ENCODE assay signal across 11 cellular contexts in genomic region chr15:74050835-74051234, GRCh38. TPM values are rescaled to one million over a fixed set of nuclear protein-coding genes. Genes with fewer than 3 reads are reported as not detected.
DNase-seq lines count a peak whose midpoint lies in the region; ATAC-seq and TF ChIP-seq lines count a peak whose summit lies in the region.
"Had no signal": no experiment of that assay in that cellular context is flagged by ENCODE, and none has a peak within 500 bp of the region (broad histone marks: within the 10 kb centered on the region; RNA-seq: fewer than 3 reads in every experiment).

No MANE protein-coding gene starts in this region.

- TF ChIP-seq CTCF in breast epithelium (IDR thresholded peaks at IDR 0.05) (no peak), lung (IDR thresholded peaks at IDR 0.05; ENCODE audit: control extremely low read depth, extremely low read depth) (no peak), stomach (IDR thresholded peaks at IDR 0.05) (no peak), progenitor cell of endocrine pancreas (IDR thresholded peaks at IDR 0.05; ENCODE audit: unreplicated experiment) (no peak)
- no peak for TF ChIP-seq CTCF in CD4-positive, alpha-beta T cell (IDR thresholded peaks at IDR 0.05)

- H4K20me1 ChIP-seq in GM23248 (ENCODE audit: insufficient read depth), result no peaks in the 10 kb centered on the region

- no peaks in the 10 kb centered on the region for H3K9me3 Mint-ChIP-seq in progenitor cell of endocrine pancreas (ENCODE audit: low read depth)
- H3K9me3 Mint-ChIP-seq in CD4-positive, alpha-beta T cell, result no peaks in the 10 kb centered on the region

- H3K79me2 ChIP-seq in GM23248 (ENCODE audit: insufficient read depth), result no peaks in the 10 kb centered on the region

- H3K4me1 ChIP-seq in GM23248 (ENCODE audit: insufficient read depth), result peaks cover 35% of the 10 kb centered on the region
- H3K4me1 ChIP-seq in breast epithelium, result peaks cover 3 to 16% of the 10 kb centered on the region in 2 donors
- peaks cover 0 to 19% of the 10 kb centered on the region in 2 donors for H3K4me1 ChIP-seq in lung (ENCODE audit: control insufficient read depth in 2 of 2, insufficient read depth in 2 of 2, low read length in 2 of 2)
- peaks cover 28 to 52% (median 40%) of the 10 kb centered on the region in 4 donors for H3K4me1 ChIP-seq in stomach

- H3K36me3 ChIP-seq in GM23248 (ENCODE audit: low read depth), result no peaks in the 10 kb centered on the region
- no peaks in the 10 kb centered on the region for H3K36me3 ChIP-seq in breast epithelium
- no peaks in the 10 kb centered on the region for H3K36me3 ChIP-seq in lung (ENCODE audit: control insufficient read depth in 2 of 2, insufficient read depth in 2 of 2, low read length in 2 of 2)
- peaks cover 0 to 2% (median under 1%) of the 10 kb centered on the region in 4 donors for H3K36me3 ChIP-seq in stomach

- peak overlapping the region; percentile 44 for H3K4me3 ChIP-seq in GM23248
- H3K4me3 ChIP-seq in breast epithelium, result peak overlapping the region in 2 of 3 donors; percentile 10 to 19
- no peak overlapping the region for H3K4me3 ChIP-seq in lung
- H3K4me3 ChIP-seq in stomach, result no peak overlapping the region

- H3K4me2 ChIP-seq in GM23248 (ENCODE audit: unreplicated experiment), result peak overlapping the region; percentile 80

- TF ChIP-seq POLR2A in breast epithelium (IDR thresholded peaks at IDR 0.05) (no peak), stomach (IDR thresholded peaks at IDR 0.05) (no peak)

- no peak for TF ChIP-seq EP300 in stomach (IDR thresholded peaks at IDR 0.05)

- ATAC-seq in lung (ENCODE audit: insufficient read depth, low FRiP score), result no peak
- ATAC-seq in CD4-positive, alpha-beta T cell (ENCODE audit: poor library complexity), result no peak
- ATAC-seq: HCT116 had no signal

- peaks cover 28% of the 10 kb centered on the region for H3K27me3 Mint-ChIP-seq in progenitor cell of endocrine pancreas
- no peaks in the 10 kb centered on the region for H3K27me3 Mint-ChIP-seq in CD4-positive, alpha-beta T cell

- POLR2A ChIA-PET in CD4-positive, alpha-beta T cell (lab: Charles Lee), result no interaction called here

- in situ Hi-C loops in GM23248 (cut with MboI), result no loop called here

- H3K4me3 Mint-ChIP-seq in progenitor cell of endocrine pancreas (ENCODE audit: low read depth), result no peak overlapping the region
- no peak overlapping the region for H3K4me3 Mint-ChIP-seq in CD4-positive, alpha-beta T cell

- H3K9me3 ChIP-seq in GM23248 (ENCODE audit: low read depth) (no peaks in the 10 kb centered on the region), breast epithelium (no peaks in the 10 kb centered on the region), lung (ENCODE audit: control insufficient read depth in 2 of 2, insufficient read depth in 1 of 2, low read length in 1 of 2) (no peaks in the 10 kb centered on the region), stomach (no peaks in the 10 kb centered on the region)
- no peaks in the 10 kb centered on the region for H3K9me3 ChIP-seq in CD4-positive, alpha-beta T cell (ENCODE audit: control insufficient read depth, low read length)

- H3K36me3 Mint-ChIP-seq in progenitor cell of endocrine pancreas (ENCODE audit: insufficient read depth), result no peaks in the 10 kb centered on the region
- H3K36me3 Mint-ChIP-seq in CD4-positive, alpha-beta T cell (ENCODE audit: low read depth), result peaks cover 2% of the 10 kb centered on the region

- H3K27ac ChIP-seq in GM23248 (peak overlapping the region; percentile 81), breast epithelium (peak overlapping the region; percentile 89 to 91), lung (ENCODE audit: low read depth in 1 of 2, low read length in 1 of 2) (peak overlapping the region; percentile 67 to 80), stomach (peak overlapping the region; percentile 73 to 84 (median 79))
- no peak overlapping the region for H3K27ac ChIP-seq in CD4-positive, alpha-beta T cell (ENCODE audit: low read depth, low read length)
- H3K27ac ChIP-seq: C4-2B had no signal

- no peaks in the 10 kb centered on the region for H3K9me2 ChIP-seq in GM23248 (ENCODE audit: insufficient read depth)

- WGBS in GM23248 (ENCODE audit: low coverage in 1 of 2, low lambda C conversion rate in 2 of 2, missing lambda C conversion rate in 2 of 2), 2 experiments, result 13 to 17% methylated on average over 6 of the region's 6 CpGs
- WGBS in lung, 2 donors, result 73 to 74% methylated on average over 6 of the region's 6 CpGs
- WGBS in stomach, 5 donors, result 63 to 75% (median 70%) methylated on average over 6 of the region's 6 CpGs

- intact Hi-C loops in breast epithelium (cut with DNase I; ENCODE audit: low total_unique reads) (no loop called here), stomach (cut with DNase I; ENCODE audit: low total_unique reads) (no loop called here)
- intact Hi-C loops in CD4-positive, alpha-beta T cell (cut with DNase I, micrococcal nuclease), result loop anchor here (10.0 kb wide), 2 partner anchors 76 to 274 kb away; no protein-coding TSS in a partner anchor

- H3K4me1 Mint-ChIP-seq in progenitor cell of endocrine pancreas (ENCODE audit: low read depth), result no peaks in the 10 kb centered on the region
- H3K4me1 Mint-ChIP-seq in CD4-positive, alpha-beta T cell (ENCODE audit: low read depth), result peaks cover 25% of the 10 kb centered on the region

- no peaks in the 10 kb centered on the region for H3K27me3 ChIP-seq in GM23248 (replicated peaks; ENCODE audit: insufficient read depth)
- no peaks in the 10 kb centered on the region for H3K27me3 ChIP-seq in breast epithelium
- H3K27me3 ChIP-seq in lung (ENCODE audit: control insufficient read depth, insufficient read depth), result no peaks in the 10 kb centered on the region
- H3K27me3 ChIP-seq in stomach, result no peaks in the 10 kb centered on the region
- H3K27me3 ChIP-seq in CD4-positive, alpha-beta T cell (ENCODE audit: control insufficient read depth, insufficient read depth, low read length), result no peaks in the 10 kb centered on the region

- peak overlapping the region; percentile 48 for H3K9ac ChIP-seq in GM23248

- H3K27ac Mint-ChIP-seq in progenitor cell of endocrine pancreas, result no peak overlapping the region
- no peak overlapping the region for H3K27ac Mint-ChIP-seq in CD4-positive, alpha-beta T cell

- H3F3A ChIP-seq in GM23248 (ENCODE audit: insufficient read depth), result peaks cover 26% of the 10 kb centered on the region

- DNase-seq in GM23248 (no peak), breast epithelium (ENCODE audit: low spot score in 2 of 2) (peak in 1 of 2 donors; percentile 60), lung (ENCODE audit: low spot score) (no peak), stomach (no peak), progenitor cell of endocrine pancreas (ENCODE audit: low spot score, unreplicated experiment) (no peak), COR-L47 (lab: John Stamatoyannopoulos, UW) (no peak), T-helper 2 cell (no peak)
- no peak for DNase-seq in CD4-positive, alpha-beta T cell
- DNase-seq: activated gamma-delta T cell had no signal

- H2AFZ ChIP-seq in GM23248, result peak overlapping the region; percentile 47; the same call in 1 of the 2 replicates

- CTCF ChIA-PET in CD4-positive, alpha-beta T cell (lab: Charles Lee), result no interaction called here

RNA-seq across cellular contexts. Expression of gene GOLGA6A, which starts 31.5 kb away (rescaled TPM):
- total RNA-seq in GM23248 (2014; rRNA removed; shearing (Covaris generic)), result not detected in 2 replicates
- polyA plus RNA-seq in GM23248 (2016; fragmentation: Nextera tagmentation; extraction: Ambion mirVana) (not detected in 2 replicates), lung (under 1 TPM in 1 of 2 donors, not detected in 1; 0.03 TPM), stomach (not detected)
- total RNA-seq in breast epithelium (1 to 10 TPM in 1 of 3 donors, not detected in 2; 1.0 TPM), lung (under 1 TPM in 1 of 2 donors, not detected in 1; 0.14 TPM), stomach (1 to 10 TPM in 1 of 5 donors, not detected in 4; 1.1 TPM), progenitor cell of endocrine pancreas (0.64 and 0.89 TPM in 2 replicates)
- under 1 TPM; 0.16 to 0.42 TPM for total RNA-seq in CD4-positive, alpha-beta T cell

RNA-seq across cellular contexts. Expression of gene PML, which starts 56.3 kb away (rescaled TPM):
- 55.3 and 74.7 TPM in 2 replicates for total RNA-seq in GM23248 (2014; rRNA removed; shearing (Covaris generic))
- polyA plus RNA-seq in GM23248 (2016; fragmentation: Nextera tagmentation; extraction: Ambion mirVana) (52.9 and 58.0 TPM in 2 replicates), lung (10 to 100 TPM; 33.9 to 44.2 TPM), stomach (10 to 100 TPM; 16.0 to 25.8 (median 21.9) TPM)
- total RNA-seq in breast epithelium (100 to 1,000 TPM in 1 of 3 donors, 10 to 100 TPM in 2; 37.8 to 103 (median 49.8) TPM), lung (10 to 100 TPM; 77.5 to 80.5 TPM), stomach (100 to 1,000 TPM in 2 of 5 donors, 10 to 100 TPM in 3; 27.7 to 170 (median 65.9) TPM), progenitor cell of endocrine pancreas (27.8 and 29.9 TPM in 2 replicates)
- 10 to 100 TPM; 39.2 to 42.9 TPM for total RNA-seq in CD4-positive, alpha-beta T cell

RNA-seq across cellular contexts. Expression of gene STOML1, which starts 58.7 kb away (rescaled TPM):
- 27.8 and 43.9 TPM in 2 replicates for total RNA-seq in GM23248 (2014; rRNA removed; shearing (Covaris generic))
- polyA plus RNA-seq in GM23248 (2016; fragmentation: Nextera tagmentation; extraction: Ambion mirVana) (26.9 and 27.2 TPM in 2 replicates), lung (10 to 100 TPM; 23.4 to 35.4 TPM), stomach (10 to 100 TPM in 1 of 3 donors, 1 to 10 TPM in 2; 8.0 to 13.3 (median 9.6) TPM)
- total RNA-seq in breast epithelium (10 to 100 TPM in 1 of 3 donors, 1 to 10 TPM in 2; 8.5 to 10.7 (median 9.7) TPM), lung (10 to 100 TPM; 10.3 to 30.5 TPM), stomach (10 to 100 TPM in 2 of 5 donors, 1 to 10 TPM in 3; 5.3 to 26.4 (median 9.8) TPM), progenitor cell of endocrine pancreas (8.0 and 8.7 TPM in 2 replicates)
- total RNA-seq in CD4-positive, alpha-beta T cell, result 1 to 10 TPM; 4.6 to 5.3 TPM

Comparison
In these comparisons a context has a peak if more than half of its experiments do, and no peak if none do; other contexts are left out.
1. H3K4me3 ChIP-seq: peak in GM23248 (single experiment) and breast epithelium (2 of 3); none in lung (single experiment) and stomach (0 of 4).
2. intact Hi-C loops: an anchor here in CD4-positive, alpha-beta T cell (10.0 kb wide); none called in breast epithelium and stomach.